8 cellular contexts compared by ENCODE assay signal in genomic region chr9:137240321-137240840, GRCh38. TPM values are rescaled to one million over a fixed set of nuclear protein-coding genes. Genes with fewer than 3 reads are reported as not detected.
A peak's percentile ranks its signal among the peaks of the same experiment; 100 is the strongest.
DNase-seq lines count a peak whose midpoint lies in the region; ATAC-seq and TF ChIP-seq lines count a peak whose summit lies in the region.

No MANE protein-coding gene starts in this region.

- H3K4me1 Mint-ChIP-seq in IgD-negative memory B cell: peaks cover 11 to 16% (median 12%) of the 10 kb centered on the region in 3 donors
- H3K4me1 Mint-ChIP-seq in T-helper 2 cell treated with Interferon-gamma antibody and Interleukin-4, amounts not matched to agents 5 μg/mL and 100 μg/mL, for 36 hours (ENCODE audit: low read depth): peaks cover 18% of the 10 kb centered on the region
- H3K4me1 Mint-ChIP-seq in brain: peaks cover 51% of the 10 kb centered on the region
- H3K4me1 Mint-ChIP-seq in immature natural killer cell: peaks cover 28 to 31% of the 10 kb centered on the region in 2 donors

- peak; percentile 32 for ATAC-seq in GM21529 (IDR thresholded peaks at IDR 0.05; ENCODE audit: unreplicated experiment)

- DNase-seq in GM03348 (ENCODE audit: low spot score) (peak; percentile 86), immature natural killer cell (peak in 2 of 3 donors; percentile 82 to 84), smooth muscle cell of the brain vasculature (ENCODE audit: low read depth, low spot score) (peak; percentile 35), cerebellar nuclear complex (lab: John Stamatoyannopoulos, UW) (no peak)
- DNase-seq in T-helper 2 cell treated with Interferon-gamma antibody and Interleukin-4, amounts not matched to agents 5 μg/mL and 100 μg/mL, for 36 hours (ENCODE audit: low spot score): peak; percentile 77

- TF ChIP-seq CTCF in brain (conservative IDR thresholded peaks at IDR 0.05): no peak

- no peaks in the 10 kb centered on the region for H3K36me3 Mint-ChIP-seq in IgD-negative memory B cell
- peaks cover 23% of the 10 kb centered on the region for H3K36me3 Mint-ChIP-seq in T-helper 2 cell treated with Interferon-gamma antibody and Interleukin-4, amounts not matched to agents 5 μg/mL and 100 μg/mL, for 36 hours (ENCODE audit: low read depth)
- H3K36me3 Mint-ChIP-seq in brain: peaks cover 16% of the 10 kb centered on the region
- H3K36me3 Mint-ChIP-seq in immature natural killer cell: peaks cover 0 to 3% (median 0%) of the 10 kb centered on the region in 3 donors

- H3K27me3 Mint-ChIP-seq in IgD-negative memory B cell (no peaks in the 10 kb centered on the region), brain (no peaks in the 10 kb centered on the region), immature natural killer cell (ENCODE audit: low read depth in 3 of 3) (peaks cover 12 to 26% (median 25%) of the 10 kb centered on the region in 3 donors)
- H3K27me3 Mint-ChIP-seq in T-helper 2 cell treated with Interferon-gamma antibody and Interleukin-4, amounts not matched to agents 5 μg/mL and 100 μg/mL, for 36 hours (ENCODE audit: low read depth): peaks cover 2% of the 10 kb centered on the region

- peak overlapping the region; percentile 83 to 86 (median 85) for H3K4me3 Mint-ChIP-seq in IgD-negative memory B cell
- H3K4me3 Mint-ChIP-seq in T-helper 2 cell treated with Interferon-gamma antibody and Interleukin-4, amounts not matched to agents 5 μg/mL and 100 μg/mL, for 36 hours: peak overlapping the region; percentile 78
- peak overlapping the region; percentile 81 to 87 (median 82) for H3K4me3 Mint-ChIP-seq in brain
- peak overlapping the region; percentile 63 to 79 (median 71) for H3K4me3 Mint-ChIP-seq in immature natural killer cell

- H3K9me3 Mint-ChIP-seq in IgD-negative memory B cell (no peaks in the 10 kb centered on the region), brain (peaks cover 0 to 4% (median 0%) of the 10 kb centered on the region in 5 experiments), immature natural killer cell (no peaks in the 10 kb centered on the region)
- no peaks in the 10 kb centered on the region for H3K9me3 Mint-ChIP-seq in T-helper 2 cell treated with Interferon-gamma antibody and Interleukin-4, amounts not matched to agents 5 μg/mL and 100 μg/mL, for 36 hours

- H3K27ac Mint-ChIP-seq in IgD-negative memory B cell (peak overlapping the region in 2 of 3 donors; percentile 63 to 91), brain (peak overlapping the region; percentile 45 to 98 (median 67)), immature natural killer cell (peak overlapping the region in 2 of 6 donors; percentile 77 to 92)
- H3K27ac Mint-ChIP-seq in T-helper 2 cell treated with Interferon-gamma antibody and Interleukin-4, amounts not matched to agents 5 μg/mL and 100 μg/mL, for 36 hours: no peak overlapping the region

RNA-seq across cellular contexts. Expression of gene TUBB4B, which starts 0.7 kb away (rescaled TPM):
- polyA plus RNA-seq in IgD-negative memory B cell: 88.4 TPM
- 1,134 TPM for polyA plus RNA-seq in brain (ENCODE audit: insufficient read depth, low read depth, low replicate concordance)
- polyA plus RNA-seq in immature natural killer cell: 10 to 100 TPM; 60.8 to 98.2 (median 71.9) TPM

RNA-seq across cellular contexts. Expression of gene SLC34A3, which starts 9.7 kb away (rescaled TPM):
- polyA plus RNA-seq in IgD-negative memory B cell (not detected), brain (ENCODE audit: insufficient read depth, low read depth, low replicate concordance) (not detected), immature natural killer cell (not detected)

RNA-seq across cellular contexts. Expression of gene STPG3, which starts 10.7 kb away (rescaled TPM):
- polyA plus RNA-seq in IgD-negative memory B cell (not detected), brain (ENCODE audit: insufficient read depth, low read depth, low replicate concordance) (not detected), immature natural killer cell (not detected)

RNA-seq across cellular contexts. Expression of gene RNF224, which starts 13.1 kb away (rescaled TPM):
- not detected for polyA plus RNA-seq in IgD-negative memory B cell
- not detected for polyA plus RNA-seq in brain (ENCODE audit: insufficient read depth, low read depth, low replicate concordance)
- polyA plus RNA-seq in immature natural killer cell: not detected

RNA-seq across cellular contexts. Expression of gene NELFB, which starts 14.7 kb away (rescaled TPM):
- 34.2 TPM for polyA plus RNA-seq in IgD-negative memory B cell
- polyA plus RNA-seq in brain (ENCODE audit: insufficient read depth, low read depth, low replicate concordance): 89.9 TPM
- 10 to 100 TPM; 25.0 to 36.8 (median 34.6) TPM for polyA plus RNA-seq in immature natural killer cell

Comparison
In these comparisons a context has a peak if more than half of its experiments do, and no peak if none do; other contexts are left out.
1. DNase-seq: peak in GM03348 (single experiment), T-helper 2 cell treated with Interferon-gamma antibody and Interleukin-4, amounts not matched to agents 5 μg/mL and 100 μg/mL, for 36 hours (single experiment), immature natural killer cell (2 of 3) and smooth muscle cell of the brain vasculature (single experiment); none in cerebellar nuclear complex (0 of 2).
2. RNA of gene TUBB4B, which starts 0.7 kb away (polyA plus RNA-seq): 1,134 TPM in brain (single experiment); 88.4 TPM in IgD-negative memory B cell (single experiment) and 60.8 to 98.2 TPM in immature natural killer cell; every median in the first group is over 10 times any median in the second.
3. Peak in every context shown above with its lines, with median percentiles within 50 percentile points of each other: H3K4me3 Mint-ChIP-seq.